ENCODE assay signal across 1 cellular context in the genomic region with DNA sequence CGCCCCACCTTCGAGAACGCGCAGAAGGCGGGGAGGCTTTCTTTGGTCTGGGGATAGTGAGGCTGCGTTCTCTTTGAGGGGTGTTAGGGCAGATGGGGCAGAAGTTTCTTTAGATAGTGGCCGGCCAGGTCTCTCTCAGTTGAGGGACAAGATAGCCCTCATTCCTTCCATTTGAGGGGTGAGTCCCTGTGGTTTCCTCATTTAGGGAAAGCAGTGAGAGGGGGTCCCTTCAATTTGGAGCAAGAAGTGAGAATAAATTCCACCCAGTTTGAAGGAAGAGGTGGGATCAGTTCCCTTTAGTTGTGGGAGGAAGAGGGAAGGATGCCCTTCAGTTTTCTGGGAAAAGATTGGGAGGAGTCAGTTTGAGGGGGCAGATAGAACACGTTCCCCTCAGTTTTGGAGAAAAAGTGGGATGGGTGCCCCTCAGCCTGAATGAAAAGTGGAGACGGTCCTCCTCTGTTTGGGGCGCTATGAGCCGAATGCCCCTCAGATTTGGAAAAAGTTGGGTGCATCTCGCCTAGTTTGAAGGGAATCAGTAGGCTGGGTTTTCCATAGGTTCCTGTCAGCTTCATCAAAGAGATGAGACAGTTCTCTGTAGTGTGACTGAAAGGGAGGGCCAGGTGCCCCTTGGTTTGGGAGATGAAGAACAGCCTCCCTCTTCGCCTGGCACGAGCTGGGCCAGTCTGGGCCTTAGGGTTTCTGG.
TF ChIP-seq lines count a peak whose summit lies in the region.

No MANE protein-coding gene starts in this region.

TF ChIP-seq in IMR-90, 13 proteins besides CTCF, POLR2A, EP300 and RAD21:
- no peak for TF ChIP-seq BHLHE40 (IDR thresholded peaks at IDR 0.05; ENCODE audit: low read depth, low read length)
- no peak for TF ChIP-seq CHD1 (IDR thresholded peaks at IDR 0.05; ENCODE audit: low read depth, low read length)
- TF ChIP-seq MXI1 (IDR thresholded peaks at IDR 0.05; ENCODE audit: borderline replicate concordance, low read depth, low read length): 0 out of 2 replicates have a peak, but pooled peaks have one; percentile 4
- TF ChIP-seq MAFK (IDR thresholded peaks at IDR 0.05; ENCODE audit: low read depth, low read length): no peak
